1 cellular context compared by ENCODE assay signal in genomic region chr20:32358883-32359632, GRCh38.
A peak's percentile ranks its signal among the peaks of the same experiment; 100 is the strongest.
TF ChIP-seq lines count a peak whose summit lies in the region.

No MANE protein-coding gene starts in this region.

TF ChIP-seq in K562, 482 proteins besides CTCF, POLR2A, EP300 and RAD21 (continued from another document and continues in another):
- no peak for TF ChIP-seq ZNF609 (CRISPR knock-in tag; IDR thresholded peaks at IDR 0.05; ENCODE audit: borderline replicate concordance)
- TF ChIP-seq ZKSCAN3 (CRISPR knock-in tag; IDR thresholded peaks at IDR 0.05) = no peak
- no peak for TF ChIP-seq CGGBP1 (CRISPR knock-in tag; IDR thresholded peaks at IDR 0.05)
- no peak for TF ChIP-seq THAP12 (CRISPR knock-in tag; IDR thresholded peaks at IDR 0.05)
- no peak for TF ChIP-seq MAFK (IDR thresholded peaks at IDR 0.05; ENCODE audit: low read length)
- TF ChIP-seq ZBTB5 (IDR thresholded peaks at IDR 0.05) = no peak
- no peak for TF ChIP-seq HCFC1 (IDR thresholded peaks at IDR 0.05; ENCODE audit: low read depth, low read length)
- TF ChIP-seq ZNF282 (CRISPR knock-in tag; IDR thresholded peaks at IDR 0.05) = 0 out of 2 replicates have a peak, but pooled peaks have one; percentile 16
- no peak for TF ChIP-seq ZNF699 (CRISPR knock-in tag; IDR thresholded peaks at IDR 0.05; ENCODE audit: insufficient replicate concordance)
- TF ChIP-seq PBX2 (CRISPR knock-in tag; IDR thresholded peaks at IDR 0.05; ENCODE audit: low read depth) = no peak
- no peak for TF ChIP-seq PBX2 (tag; conservative IDR thresholded peaks at IDR 0.05; ENCODE audit: low read depth)
- no peak for TF ChIP-seq ATF2 (CRISPR knock-in tag; IDR thresholded peaks at IDR 0.05)
- no peak for TF ChIP-seq E4F1 (CRISPR knock-in tag; IDR thresholded peaks at IDR 0.05; ENCODE audit: borderline replicate concordance)
- TF ChIP-seq ZNF23 (CRISPR knock-in tag; IDR thresholded peaks at IDR 0.05) = no peak
- TF ChIP-seq ZBTB8A (IDR thresholded peaks at IDR 0.05; ENCODE audit: partially characterized antibody) = no peak
- peak in 1 of 2 experiments; percentile 65; a peak in 1 of 4 replicates for TF ChIP-seq HDAC1 (IDR thresholded peaks at IDR 0.05)
- TF ChIP-seq CREBBP (IDR thresholded peaks at IDR 0.05; ENCODE audit: low read depth, low read length) = no peak
- no peak for TF ChIP-seq FOXK2 (conservative IDR thresholded peaks at IDR 0.05 in 1 of 2, IDR thresholded peaks at IDR 0.05 in 1 of 2; ENCODE audit: low read depth in 2 of 2)
- TF ChIP-seq KLF13 (tag; IDR thresholded peaks at IDR 0.05; ENCODE audit: borderline replicate concordance, low read depth) = 0 out of 2 replicates have a peak, but pooled peaks have one; percentile 11
- peak; percentile 22; the same call in 1 of the 2 replicates for TF ChIP-seq ZC3H11A (IDR thresholded peaks at IDR 0.05; ENCODE audit: low read depth, low read length)
- no peak for TF ChIP-seq MLX (CRISPR knock-in tag; conservative IDR thresholded peaks at IDR 0.05)
- TF ChIP-seq NR4A1 (CRISPR knock-in tag; IDR thresholded peaks at IDR 0.05) = no peak
- no peak for TF ChIP-seq NR4A1 (tag; IDR thresholded peaks at IDR 0.05)
- no peak for TF ChIP-seq RBM34 (IDR thresholded peaks at IDR 0.05; ENCODE audit: borderline replicate concordance, insufficient read depth, low read length)
- TF ChIP-seq CAMTA2 (CRISPR knock-in tag; conservative IDR thresholded peaks at IDR 0.05) = no peak
- no peak for TF ChIP-seq FOXJ2 (tag; IDR thresholded peaks at IDR 0.05)
- 0 out of 4 replicates have a peak, but pooled peaks of 1 of the 2 experiments have one; percentile 16 for TF ChIP-seq ETV6 (IDR thresholded peaks at IDR 0.05; ENCODE audit: borderline replicate concordance in 1 of 2, low read depth in 2 of 2, low read length in 1 of 2)
- no peak for TF ChIP-seq ETV6 (CRISPR knock-in tag; IDR thresholded peaks at IDR 0.05; ENCODE audit: borderline replicate concordance)
- no peak for TF ChIP-seq ZNF431 (CRISPR knock-in tag; IDR thresholded peaks at IDR 0.05)
- TF ChIP-seq TBP (optimal IDR thresholded peaks at IDR 0.05; ENCODE audit: low read depth, low read length) = peak; percentile 61
- TF ChIP-seq MAX (CRISPR knock-in tag; IDR thresholded peaks at IDR 0.05) = no peak
- TF ChIP-seq NKRF (IDR thresholded peaks at IDR 0.05; ENCODE audit: borderline replicate concordance) = peak; percentile 41
- TF ChIP-seq ZNF280B (CRISPR knock-in tag; IDR thresholded peaks at IDR 0.05) = no peak
- 0 out of 2 replicates have a peak, but pooled peaks have one; percentile 17 for TF ChIP-seq ZEB2 (IDR thresholded peaks at IDR 0.05)
- no peak for TF ChIP-seq ETS2 (tag; IDR thresholded peaks at IDR 0.05; ENCODE audit: borderline replicate concordance, poor library complexity, severe bottlenecking)
